In genomic region chr16:21083729-21084268, GRCh38 we compare ENCODE assay signal across 8 cellular contexts.
DNase-seq lines count a peak whose midpoint lies in the region; ATAC-seq and TF ChIP-seq lines count a peak whose summit lies in the region.

No MANE protein-coding gene starts in this region.

- no peak overlapping the region for H3K4me2 ChIP-seq in neural cell (ENCODE audit: low read length)

- H3K79me2 ChIP-seq in neural cell (replicated peaks; ENCODE audit: insufficient read depth, low read length) = no peaks in the 10 kb centered on the region

- H3K9me3 ChIP-seq in NT2/D1 (ENCODE audit: insufficient read depth, low read length) = no peaks in the 10 kb centered on the region
- H3K9me3 ChIP-seq in neural cell (ENCODE audit: low read length) = no peaks in the 10 kb centered on the region
- no peaks in the 10 kb centered on the region for H3K9me3 ChIP-seq in suprapubic skin

- no peaks in the 10 kb centered on the region for H4K20me1 ChIP-seq in neural cell (ENCODE audit: insufficient read depth)

- TF ChIP-seq RAD21 in neural cell (conservative IDR thresholded peaks at IDR 0.05) = peak; percentile 47

- H2AFZ ChIP-seq in neural cell (ENCODE audit: low read depth, low read length) = no peak overlapping the region

- TF ChIP-seq EP300 in neural cell (conservative IDR thresholded peaks at IDR 0.05; ENCODE audit: poor library complexity, severe bottlenecking) (no peak), suprapubic skin (IDR thresholded peaks at IDR 0.05) (no peak)

- DNase-seq in AG09309 (ENCODE audit: low read depth) (no peak), GM19240 (ENCODE audit: insufficient read length, low spot score) (peak; percentile 7), NT2/D1 (ENCODE audit: low read depth, low spot score) (peak; percentile 61), fibroblast of pulmonary artery (ENCODE audit: low read depth) (peak; percentile 71), suprapubic skin (ENCODE audit: low spot score in 2 of 2) (peak in 1 of 2 donors; percentile 71)
- peak; percentile 47 for DNase-seq in activated T-cell treated with anti-CD3 and anti-CD28 coated beads, Interleukin-2, amount 50 U/mL, for 1 hour

- H3K36me3 ChIP-seq in NT2/D1 (ENCODE audit: insufficient read depth, insufficient read length, low read length) = no peaks in the 10 kb centered on the region
- H3K36me3 ChIP-seq in neural cell (ENCODE audit: insufficient read depth, low read length) = no peaks in the 10 kb centered on the region
- no peaks in the 10 kb centered on the region for H3K36me3 ChIP-seq in suprapubic skin

- no peak for TF ChIP-seq POLR2A in suprapubic skin (IDR thresholded peaks at IDR 0.05)

- no peaks in the 10 kb centered on the region for H3K9me2 ChIP-seq in neural cell (ENCODE audit: insufficient read depth, low read length)

- no peak for ATAC-seq in HG02642 (IDR thresholded peaks at IDR 0.05; ENCODE audit: poor library complexity, unreplicated experiment)

- H3K27ac ChIP-seq in neural cell (ENCODE audit: low read length) (no peak overlapping the region), suprapubic skin (no peak overlapping the region)

- no peak overlapping the region for H3K9ac ChIP-seq in NT2/D1 (ENCODE audit: insufficient read length, low read depth)
- no peak overlapping the region for H3K9ac ChIP-seq in neural cell (ENCODE audit: low read length)

- H3K4me1 ChIP-seq in NT2/D1 (ENCODE audit: insufficient read depth, insufficient read length) (no peaks in the 10 kb centered on the region), suprapubic skin (no peaks in the 10 kb centered on the region)

- TF ChIP-seq CTCF in AG09309 (IDR thresholded peaks at IDR 0.05; ENCODE audit: control insufficient read depth, insufficient read depth, low read depth, low read length, missing control alignments) (peak; percentile 77), fibroblast of pulmonary artery (IDR thresholded peaks at IDR 0.05; ENCODE audit: low read length, missing control alignments) (peak; percentile 84), neural cell (IDR thresholded peaks at IDR 0.05; ENCODE audit: poor library complexity, severe bottlenecking) (peak; percentile 42), suprapubic skin (IDR thresholded peaks at IDR 0.05) (peak; percentile 55 to 65)

- H3F3A ChIP-seq in neural cell (ENCODE audit: insufficient read depth, low read length, poor library complexity, severe bottlenecking) = no peaks in the 10 kb centered on the region

- H3K27me3 ChIP-seq in NT2/D1 (ENCODE audit: insufficient read depth, insufficient read length) (no peaks in the 10 kb centered on the region), neural cell (ENCODE audit: insufficient read depth, low read depth, low read length) (no peaks in the 10 kb centered on the region), suprapubic skin (no peaks in the 10 kb centered on the region)

- H3K4me3 ChIP-seq in AG09309 (ENCODE audit: control insufficient read depth, low read depth, low read length) (no peak overlapping the region), NT2/D1 (ENCODE audit: insufficient read length, low read depth) (no peak overlapping the region), fibroblast of pulmonary artery (replicated peaks; ENCODE audit: low read depth, low read length) (no peak overlapping the region), neural cell (ENCODE audit: low read length) (no peak overlapping the region), suprapubic skin (no peak overlapping the region)

- 53% methylated on average over 6 of the region's 6 CpGs for WGBS in suprapubic skin

TF ChIP-seq in neural cell, 6 proteins besides CTCF, POLR2A, EP300 and RAD21:
- TF ChIP-seq POLR2AphosphoS5 (IDR thresholded peaks at IDR 0.05) = no peak
- no peak for TF ChIP-seq REST (IDR thresholded peaks at IDR 0.05; ENCODE audit: borderline replicate concordance)
- no peak for TF ChIP-seq EZH2 (IDR thresholded peaks at IDR 0.05; ENCODE audit: borderline replicate concordance, insufficient read depth, low read length, poor library complexity, severe bottlenecking)
- no peak for TF ChIP-seq MXI1 (conservative IDR thresholded peaks at IDR 0.05; ENCODE audit: poor library complexity, severe bottlenecking)
- no peak for TF ChIP-seq TAF1 (IDR thresholded peaks at IDR 0.05; ENCODE audit: low read depth)
- peak; percentile 48 for TF ChIP-seq SMC3 (conservative IDR thresholded peaks at IDR 0.05; ENCODE audit: poor library complexity)
